1 cellular context compared by ENCODE assay signal in the genomic region with DNA sequence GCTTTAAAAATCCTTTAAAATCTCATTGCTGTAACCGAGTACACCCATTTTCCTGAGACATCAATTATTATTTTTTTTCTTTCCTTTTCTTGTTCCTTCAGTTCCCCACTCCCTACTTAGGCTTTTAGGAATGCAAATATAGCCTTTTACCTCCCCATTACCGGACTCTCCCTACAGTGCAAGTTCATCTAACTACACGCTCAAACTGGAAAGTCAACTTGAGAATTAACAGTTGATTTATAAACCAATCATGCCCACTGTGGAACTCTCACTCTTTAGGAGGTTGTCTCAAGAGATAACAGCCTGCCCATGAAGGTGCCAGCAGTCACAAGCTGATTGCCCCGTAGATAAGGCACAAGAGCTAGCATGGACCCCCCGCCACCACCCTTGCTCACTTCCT.
TF ChIP-seq lines count a peak whose summit lies in the region.

No MANE protein-coding gene starts in this region.

TF ChIP-seq in H1, 55 proteins besides CTCF, POLR2A, EP300 and RAD21:
- TF ChIP-seq KDM4A (IDR thresholded peaks at IDR 0.05; ENCODE audit: low read depth, low read length, severe bottlenecking) = no peak
- no peak for TF ChIP-seq CEBPB (IDR thresholded peaks at IDR 0.05; ENCODE audit: low read depth, low read length)
- no peak for TF ChIP-seq ASH2L (IDR thresholded peaks at IDR 0.05; ENCODE audit: low read length)
